1 cellular context compared by ENCODE assay signal in the genomic region with DNA sequence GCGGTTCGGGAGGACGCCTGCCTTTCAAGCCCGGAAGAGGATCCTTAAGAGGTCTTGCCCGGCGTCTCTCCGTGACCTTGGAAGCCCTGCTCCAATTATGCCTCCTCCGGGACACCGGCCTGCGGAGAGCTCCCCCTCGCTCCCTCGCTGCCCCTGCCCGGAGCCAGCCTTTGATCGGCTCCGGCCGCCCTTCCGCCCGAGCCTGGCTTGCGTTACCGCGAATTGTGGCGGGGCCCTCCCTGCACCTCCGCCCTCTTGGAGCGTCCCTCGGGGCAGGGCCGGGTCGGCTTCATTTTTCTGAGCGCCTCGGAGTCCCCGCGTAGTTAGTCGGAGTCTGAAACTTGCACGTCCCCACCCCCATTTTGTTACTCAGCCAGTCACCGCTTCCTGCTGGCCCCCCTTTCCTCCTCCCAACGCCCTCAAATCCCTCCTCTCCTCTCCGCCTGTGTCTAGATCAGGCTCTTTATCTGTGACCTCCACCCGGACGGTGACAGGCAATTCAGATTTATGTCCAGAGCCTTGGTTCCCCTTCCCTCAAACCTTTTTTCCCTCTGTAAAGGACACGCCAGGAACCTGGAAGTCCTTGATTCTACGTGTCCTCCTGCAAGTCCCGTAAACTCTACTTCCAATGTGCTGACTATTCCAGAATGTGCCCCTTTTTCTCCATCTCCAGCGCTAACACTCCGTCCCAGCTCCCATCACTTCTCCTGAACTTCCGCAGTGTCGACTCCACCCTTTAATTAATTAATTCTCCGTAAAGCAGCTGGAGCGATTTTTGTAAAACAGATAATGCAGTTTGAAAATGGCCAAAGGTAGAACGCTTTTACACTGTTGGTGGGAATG.
TF ChIP-seq lines count a peak whose summit lies in the region.

No MANE protein-coding gene starts in this region.

TF ChIP-seq in K562, 482 proteins besides CTCF, POLR2A, EP300 and RAD21 (continued from another document and continues in another):
- TF ChIP-seq, protein P1, sequence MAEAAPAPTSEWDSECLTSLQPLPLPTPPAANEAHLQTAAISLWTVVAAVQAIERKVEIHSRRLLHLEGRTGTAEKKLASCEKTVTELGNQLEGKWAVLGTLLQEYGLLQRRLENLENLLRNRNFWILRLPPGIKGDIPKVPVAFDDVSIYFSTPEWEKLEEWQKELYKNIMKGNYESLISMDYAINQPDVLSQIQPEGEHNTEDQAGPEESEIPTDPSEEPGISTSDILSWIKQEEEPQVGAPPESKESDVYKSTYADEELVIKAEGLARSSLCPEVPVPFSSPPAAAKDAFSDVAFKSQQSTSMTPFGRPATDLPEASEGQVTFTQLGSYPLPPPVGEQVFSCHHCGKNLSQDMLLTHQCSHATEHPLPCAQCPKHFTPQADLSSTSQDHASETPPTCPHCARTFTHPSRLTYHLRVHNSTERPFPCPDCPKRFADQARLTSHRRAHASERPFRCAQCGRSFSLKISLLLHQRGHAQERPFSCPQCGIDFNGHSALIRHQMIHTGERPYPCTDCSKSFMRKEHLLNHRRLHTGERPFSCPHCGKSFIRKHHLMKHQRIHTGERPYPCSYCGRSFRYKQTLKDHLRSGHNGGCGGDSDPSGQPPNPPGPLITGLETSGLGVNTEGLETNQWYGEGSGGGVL (CRISPR knock-in tag; IDR thresholded peaks at IDR 0.05) = no peak
- TF ChIP-seq ZNF143 (CRISPR knock-in tag; IDR thresholded peaks at IDR 0.05) = no peak
- TF ChIP-seq MEF2D (tag; conservative IDR thresholded peaks at IDR 0.05; ENCODE audit: low read depth) = no peak; the same call in 1 of the 2 replicates
- no peak for TF ChIP-seq RBM25 (IDR thresholded peaks at IDR 0.05; ENCODE audit: low read depth, low read length, severe bottlenecking)
- TF ChIP-seq, protein P2, sequence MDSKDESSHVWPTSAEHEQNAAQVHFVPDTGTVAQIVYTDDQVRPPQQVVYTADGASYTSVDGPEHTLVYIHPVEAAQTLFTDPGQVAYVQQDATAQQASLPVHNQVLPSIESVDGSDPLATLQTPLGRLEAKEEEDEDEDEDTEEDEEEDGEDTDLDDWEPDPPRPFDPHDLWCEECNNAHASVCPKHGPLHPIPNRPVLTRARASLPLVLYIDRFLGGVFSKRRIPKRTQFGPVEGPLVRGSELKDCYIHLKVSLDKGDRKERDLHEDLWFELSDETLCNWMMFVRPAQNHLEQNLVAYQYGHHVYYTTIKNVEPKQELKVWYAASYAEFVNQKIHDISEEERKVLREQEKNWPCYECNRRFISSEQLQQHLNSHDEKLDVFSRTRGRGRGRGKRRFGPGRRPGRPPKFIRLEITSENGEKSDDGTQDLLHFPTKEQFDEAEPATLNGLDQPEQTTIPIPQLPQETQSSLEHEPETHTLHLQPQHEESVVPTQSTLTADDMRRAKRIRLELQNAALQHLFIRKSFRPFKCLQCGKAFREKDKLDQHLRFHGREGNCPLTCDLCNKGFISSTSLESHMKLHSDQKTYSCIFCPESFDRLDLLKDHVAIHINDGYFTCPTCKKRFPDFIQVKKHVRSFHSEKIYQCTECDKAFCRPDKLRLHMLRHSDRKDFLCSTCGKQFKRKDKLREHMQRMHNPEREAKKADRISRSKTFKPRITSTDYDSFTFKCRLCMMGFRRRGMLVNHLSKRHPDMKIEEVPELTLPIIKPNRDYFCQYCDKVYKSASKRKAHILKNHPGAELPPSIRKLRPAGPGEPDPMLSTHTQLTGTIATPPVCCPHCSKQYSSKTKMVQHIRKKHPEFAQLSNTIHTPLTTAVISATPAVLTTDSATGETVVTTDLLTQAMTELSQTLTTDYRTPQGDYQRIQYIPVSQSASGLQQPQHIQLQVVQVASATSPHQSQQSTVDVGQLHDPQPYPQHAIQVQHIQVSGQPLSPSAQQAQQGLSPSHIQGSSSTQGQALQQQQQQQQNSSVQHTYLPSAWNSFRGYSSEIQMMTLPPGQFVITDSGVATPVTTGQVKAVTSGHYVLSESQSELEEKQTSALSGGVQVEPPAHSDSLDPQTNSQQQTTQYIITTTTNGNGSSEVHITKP (IDR thresholded peaks at IDR 0.05; ENCODE audit: partially characterized antibody) = peak; percentile 76
- TF ChIP-seq ZNF324 (CRISPR knock-in tag; IDR thresholded peaks at IDR 0.05) = no peak
- TF ChIP-seq ZNF695 (CRISPR knock-in tag; IDR thresholded peaks at IDR 0.05) = no peak
- TF ChIP-seq, protein P3, sequence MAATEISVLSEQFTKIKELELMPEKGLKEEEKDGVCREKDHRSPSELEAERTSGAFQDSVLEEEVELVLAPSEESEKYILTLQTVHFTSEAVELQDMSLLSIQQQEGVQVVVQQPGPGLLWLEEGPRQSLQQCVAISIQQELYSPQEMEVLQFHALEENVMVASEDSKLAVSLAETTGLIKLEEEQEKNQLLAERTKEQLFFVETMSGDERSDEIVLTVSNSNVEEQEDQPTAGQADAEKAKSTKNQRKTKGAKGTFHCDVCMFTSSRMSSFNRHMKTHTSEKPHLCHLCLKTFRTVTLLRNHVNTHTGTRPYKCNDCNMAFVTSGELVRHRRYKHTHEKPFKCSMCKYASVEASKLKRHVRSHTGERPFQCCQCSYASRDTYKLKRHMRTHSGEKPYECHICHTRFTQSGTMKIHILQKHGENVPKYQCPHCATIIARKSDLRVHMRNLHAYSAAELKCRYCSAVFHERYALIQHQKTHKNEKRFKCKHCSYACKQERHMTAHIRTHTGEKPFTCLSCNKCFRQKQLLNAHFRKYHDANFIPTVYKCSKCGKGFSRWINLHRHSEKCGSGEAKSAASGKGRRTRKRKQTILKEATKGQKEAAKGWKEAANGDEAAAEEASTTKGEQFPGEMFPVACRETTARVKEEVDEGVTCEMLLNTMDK (IDR thresholded peaks at IDR 0.05; ENCODE audit: borderline replicate concordance, insufficient read depth, low read depth, low read length, poor library complexity, severe bottlenecking) = no peak
- no peak for TF ChIP-seq ZBTB8A (IDR thresholded peaks at IDR 0.05; ENCODE audit: partially characterized antibody)
- TF ChIP-seq FOXJ3 (CRISPR knock-in tag; IDR thresholded peaks at IDR 0.05) = no peak
- TF ChIP-seq, protein P4, sequence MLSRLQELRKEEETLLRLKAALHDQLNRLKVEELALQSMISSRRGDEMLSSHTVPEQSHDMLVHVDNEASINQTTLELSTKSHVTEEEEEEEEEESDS (CRISPR knock-in tag; IDR thresholded peaks at IDR 0.05) = no peak
- TF ChIP-seq NCOA2 (IDR thresholded peaks at IDR 0.05; ENCODE audit: partially characterized antibody in 2 of 2) = no peak
- TF ChIP-seq CHD4 (IDR thresholded peaks at IDR 0.05; ENCODE audit: insufficient read depth, insufficient replicate concordance, low read depth, low read length, poor library complexity, severe bottlenecking) = no peak
- no peak for TF ChIP-seq NONO (IDR thresholded peaks at IDR 0.05; ENCODE audit: low read depth in 2 of 2, low read length in 1 of 2)
- peak; percentile 75 for TF ChIP-seq CREM (IDR thresholded peaks at IDR 0.05; ENCODE audit: low read depth)
- TF ChIP-seq, protein P5, sequence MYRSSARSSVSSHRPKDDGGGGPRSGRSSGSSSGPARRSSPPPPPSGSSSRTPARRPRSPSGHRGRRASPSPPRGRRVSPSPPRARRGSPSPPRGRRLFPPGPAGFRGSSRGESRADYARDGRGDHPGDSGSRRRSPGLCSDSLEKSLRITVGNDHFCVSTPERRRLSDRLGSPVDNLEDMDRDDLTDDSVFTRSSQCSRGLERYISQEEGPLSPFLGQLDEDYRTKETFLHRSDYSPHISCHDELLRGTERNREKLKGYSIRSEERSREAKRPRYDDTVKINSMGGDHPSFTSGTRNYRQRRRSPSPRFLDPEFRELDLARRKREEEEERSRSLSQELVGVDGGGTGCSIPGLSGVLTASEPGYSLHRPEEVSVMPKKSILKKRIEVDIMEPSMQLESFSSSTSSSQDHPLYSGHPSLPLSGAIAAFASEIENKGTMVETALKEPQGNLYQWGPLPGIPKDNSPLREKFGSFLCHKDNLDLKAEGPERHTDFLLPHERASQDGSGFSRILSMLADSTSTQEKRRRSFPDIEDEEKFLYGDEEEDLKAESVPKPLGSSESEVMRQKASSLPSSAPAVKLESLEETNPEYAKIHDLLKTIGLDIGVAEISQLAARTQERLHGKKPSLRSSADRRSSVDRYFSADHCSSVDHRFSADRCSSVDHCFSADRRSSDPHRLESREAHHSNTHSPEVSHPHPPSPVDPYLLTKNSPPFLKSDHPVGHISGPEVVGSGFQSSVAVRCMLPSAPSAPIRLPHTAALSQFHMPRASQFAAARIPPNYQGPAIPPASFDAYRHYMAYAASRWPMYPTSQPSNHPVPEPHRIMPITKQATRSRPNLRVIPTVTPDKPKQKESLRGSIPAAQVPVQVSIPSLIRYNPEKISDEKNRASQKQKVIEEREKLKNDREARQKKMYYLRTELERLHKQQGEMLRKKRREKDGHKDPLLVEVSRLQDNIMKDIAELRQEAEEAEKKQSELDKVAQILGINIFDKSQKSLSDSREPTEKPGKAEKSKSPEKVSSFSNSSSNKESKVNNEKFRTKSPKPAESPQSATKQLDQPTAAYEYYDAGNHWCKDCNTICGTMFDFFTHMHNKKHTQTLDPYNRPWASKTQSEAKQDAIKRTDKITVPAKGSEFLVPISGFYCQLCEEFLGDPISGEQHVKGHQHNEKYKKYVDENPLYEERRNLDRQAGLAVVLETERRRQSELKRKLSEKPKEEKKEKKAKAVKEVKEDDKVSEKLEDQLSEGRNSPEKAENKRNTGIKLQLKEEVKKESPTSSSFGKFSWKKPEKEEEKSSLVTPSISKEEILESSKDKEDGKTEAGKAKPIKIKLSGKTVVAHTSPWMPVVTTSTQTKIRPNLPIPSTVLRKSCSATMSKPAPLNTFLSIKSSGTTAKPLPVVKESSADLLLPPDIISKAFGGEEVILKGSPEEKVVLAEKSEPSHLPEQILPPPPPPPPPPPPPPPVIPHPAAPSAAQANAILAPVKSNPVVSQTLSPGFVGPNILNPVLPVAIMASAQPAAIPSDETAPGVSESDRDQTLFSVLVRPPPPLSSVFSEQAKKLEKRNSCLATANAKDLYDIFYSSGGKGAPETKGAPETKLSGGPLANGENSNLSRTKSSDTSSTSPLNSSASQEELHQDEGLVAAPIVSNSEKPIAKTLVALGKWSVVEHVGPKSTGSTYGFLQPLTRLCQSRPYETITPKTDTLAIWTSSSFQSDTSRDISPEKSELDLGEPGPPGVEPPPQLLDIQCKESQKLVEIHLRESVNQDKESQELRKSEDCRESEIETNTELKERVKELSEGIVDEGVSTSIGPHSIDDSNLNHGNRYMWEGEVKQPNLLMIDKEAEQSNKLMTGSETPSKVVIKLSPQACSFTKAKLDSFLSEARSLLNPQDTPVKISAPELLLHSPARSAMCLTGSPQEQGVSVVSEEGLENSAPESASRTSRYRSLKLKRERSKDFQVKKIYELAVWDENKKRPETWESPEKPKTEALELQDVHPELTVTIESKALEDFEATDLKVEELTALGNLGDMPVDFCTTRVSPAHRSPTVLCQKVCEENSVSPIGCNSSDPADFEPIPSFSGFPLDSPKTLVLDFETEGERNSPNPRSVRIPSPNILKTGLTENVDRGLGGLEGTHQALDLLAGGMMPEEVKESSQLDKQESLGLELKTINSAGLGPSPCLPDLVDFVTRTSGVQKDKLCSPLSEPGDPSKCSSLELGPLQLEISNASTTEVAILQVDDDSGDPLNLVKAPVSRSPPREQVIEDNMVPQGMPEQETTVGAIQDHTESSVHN (IDR thresholded peaks at IDR 0.05; ENCODE audit: borderline replicate concordance in 1 of 2, low read depth in 1 of 2) = peak in 1 of 2 experiments; percentile 61; a peak in 1 of 4 replicates
- no peak for TF ChIP-seq ZNF165 (CRISPR knock-in tag; IDR thresholded peaks at IDR 0.05; ENCODE audit: borderline replicate concordance)
- TF ChIP-seq ZNF224 (CRISPR knock-in tag; IDR thresholded peaks at IDR 0.05) = 0 out of 2 replicates have a peak, but pooled peaks have one; percentile 38
- peak; percentile 73; the same call in 1 of the 2 replicates for TF ChIP-seq ZNF263 (CRISPR knock-in tag; IDR thresholded peaks at IDR 0.05; ENCODE audit: borderline replicate concordance)
- no peak for TF ChIP-seq MCM3 (IDR thresholded peaks at IDR 0.05)
- TF ChIP-seq TEAD1 (CRISPR knock-in tag; IDR thresholded peaks at IDR 0.05) = peak in 1 of 2 experiments; percentile 45; a peak in 1 of 4 replicates
- TF ChIP-seq IRF2 (CRISPR knock-in tag; IDR thresholded peaks at IDR 0.05) = no peak
- no peak for TF ChIP-seq SMARCB1 (IDR thresholded peaks at IDR 0.05; ENCODE audit: insufficient read length, low read depth)
- peak; percentile 74 for TF ChIP-seq EP400 (IDR thresholded peaks at IDR 0.05)
- peak; percentile 45; the same call in 1 of the 2 replicates for TF ChIP-seq ZNF583 (CRISPR knock-in tag; IDR thresholded peaks at IDR 0.05)
- TF ChIP-seq C11orf30 (IDR thresholded peaks at IDR 0.05; ENCODE audit: low read depth) = peak; percentile 70
- TF ChIP-seq CREB1 (IDR thresholded peaks at IDR 0.05) = peak; percentile 52; the same call in 1 of the 2 replicates
- TF ChIP-seq CREB1 (CRISPR knock-in tag; IDR thresholded peaks at IDR 0.05) = no peak
- TF ChIP-seq ZFPM2 (CRISPR knock-in tag; IDR thresholded peaks at IDR 0.05) = 0 out of 2 replicates have a peak, but pooled peaks have one; percentile 29
- 0 out of 2 replicates have a peak, but pooled peaks have one; percentile 41 for TF ChIP-seq ZNF41 (CRISPR knock-in tag; conservative IDR thresholded peaks at IDR 0.05)
- no peak for TF ChIP-seq ZNF311 (CRISPR knock-in tag; IDR thresholded peaks at IDR 0.05)
- no peak for TF ChIP-seq FUS (optimal IDR thresholded peaks at IDR 0.05; ENCODE audit: low read depth, low read length)
- TF ChIP-seq, protein P6, sequence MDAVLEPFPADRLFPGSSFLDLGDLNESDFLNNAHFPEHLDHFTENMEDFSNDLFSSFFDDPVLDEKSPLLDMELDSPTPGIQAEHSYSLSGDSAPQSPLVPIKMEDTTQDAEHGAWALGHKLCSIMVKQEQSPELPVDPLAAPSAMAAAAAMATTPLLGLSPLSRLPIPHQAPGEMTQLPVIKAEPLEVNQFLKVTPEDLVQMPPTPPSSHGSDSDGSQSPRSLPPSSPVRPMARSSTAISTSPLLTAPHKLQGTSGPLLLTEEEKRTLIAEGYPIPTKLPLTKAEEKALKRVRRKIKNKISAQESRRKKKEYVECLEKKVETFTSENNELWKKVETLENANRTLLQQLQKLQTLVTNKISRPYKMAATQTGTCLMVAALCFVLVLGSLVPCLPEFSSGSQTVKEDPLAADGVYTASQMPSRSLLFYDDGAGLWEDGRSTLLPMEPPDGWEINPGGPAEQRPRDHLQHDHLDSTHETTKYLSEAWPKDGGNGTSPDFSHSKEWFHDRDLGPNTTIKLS (IDR thresholded peaks at IDR 0.05; ENCODE audit: borderline replicate concordance, low read depth) = peak; percentile 56; the same call in 1 of the 2 replicates
- no peak for TF ChIP-seq BMI1 (IDR thresholded peaks at IDR 0.05; ENCODE audit: low read length)
- peak; percentile 59 for TF ChIP-seq POLR2B (IDR thresholded peaks at IDR 0.05; ENCODE audit: low read depth, partially characterized antibody)
- TF ChIP-seq HNRNPLL (IDR thresholded peaks at IDR 0.05; ENCODE audit: low read depth, low read length, poor library complexity, severe bottlenecking) = no peak
- TF ChIP-seq XRCC5 (IDR thresholded peaks at IDR 0.05; ENCODE audit: low read depth, low read length) = 0 out of 2 replicates have a peak, but pooled peaks have one; percentile 37
- no peak for TF ChIP-seq BRF1 (IDR thresholded peaks at IDR 0.05; ENCODE audit: borderline replicate concordance, extremely low read depth, insufficient read length)
